14 cellular contexts compared by ENCODE assay signal in genomic region chr16:79993810-79994209, GRCh38.
DNase-seq lines count a peak whose midpoint lies in the region; ATAC-seq, FAIRE-seq and TF ChIP-seq lines count a peak whose summit lies in the region.
"Had no signal": no experiment of that assay in that cellular context is flagged by ENCODE, and none has a peak within 500 bp of the region (broad histone marks: within the 10 kb centered on the region; RNA-seq: fewer than 3 reads in every experiment).

No MANE protein-coding gene starts in this region.

- no peak for TF ChIP-seq RAD21 in K562 (CRISPR knock-in tag; conservative IDR thresholded peaks at IDR 0.05 in 1 of 2, IDR thresholded peaks at IDR 0.05 in 1 of 2)

- no peak overlapping the region for H3K27ac ChIP-seq in K562 (ENCODE audit: extremely low read depth, low read depth, low read length)
- H3K27ac ChIP-seq in hepatocyte: peak overlapping the region; percentile 37
- peak overlapping the region in 1 of 2 donors; percentile 54 for H3K27ac ChIP-seq in small intestine (ENCODE audit: low read depth in 1 of 2, low read length in 1 of 2)
- H3K27ac ChIP-seq in sigmoid colon: no peak overlapping the region

- TF ChIP-seq POLR2A in K562 (conservative IDR thresholded peaks at IDR 0.05) (no peak), sigmoid colon (IDR thresholded peaks at IDR 0.05) (no peak)

- no peaks in the 10 kb centered on the region for H3K36me3 ChIP-seq in K562 (ENCODE audit: control insufficient read depth, insufficient read depth, low read length)
- H3K36me3 ChIP-seq in hepatocyte (replicated peaks; ENCODE audit: insufficient read depth, low read depth): no peaks in the 10 kb centered on the region
- H3K36me3 ChIP-seq in small intestine (ENCODE audit: control insufficient read depth in 2 of 2, insufficient read depth in 2 of 2, low read length in 2 of 2): no peaks in the 10 kb centered on the region
- H3K36me3 ChIP-seq in BE2C: no peaks in the 10 kb centered on the region
- H3K36me3 ChIP-seq in sigmoid colon: no peaks in the 10 kb centered on the region

- DNase-seq in AG20443 (ENCODE audit: low spot score) (peak; percentile 51), K562 (ENCODE audit: extremely low read depth in 1 of 4, low spot score in 3 of 4) (no peak), hepatocyte (ENCODE audit: low spot score) (peak; percentile 41), small intestine (peak; percentile 88), NCI-H226 (no peak), BE2C (no peak), sigmoid colon (no peak), GM13976 (ENCODE audit: low spot score) (no peak)
- DNase-seq: 8988T; Calu3; CD4-positive, alpha-beta T cell; DMS 273 treated with DMSO at 0.1 percent for 48 hours; H7 had no signal

- no peaks in the 10 kb centered on the region for H3K79me2 ChIP-seq in K562 (ENCODE audit: control insufficient read depth, insufficient read depth, low read length)
- no peaks in the 10 kb centered on the region for H3K79me2 ChIP-seq in hepatocyte

- no peak for TF ChIP-seq CTCF in K562 (IDR thresholded peaks at IDR 0.05 in 2 of 3, conservative IDR thresholded peaks at IDR 0.05 in 1 of 3; ENCODE audit: insufficient read depth in 2 of 3, low read depth in 1 of 3, low read length in 3 of 3)
- TF ChIP-seq CTCF in hepatocyte (IDR thresholded peaks at IDR 0.05; ENCODE audit: poor library complexity): no peak
- no peak for TF ChIP-seq CTCF in BE2C (IDR thresholded peaks at IDR 0.05; ENCODE audit: low read depth, low read length)
- TF ChIP-seq CTCF in sigmoid colon (IDR thresholded peaks at IDR 0.05): no peak
- TF ChIP-seq CTCF in GM13976 (IDR thresholded peaks at IDR 0.05; ENCODE audit: borderline replicate concordance, control extremely low read depth, extremely low read depth, insufficient read depth, missing control alignments): no peak

- no peak for TF ChIP-seq EP300 in K562 (IDR thresholded peaks at IDR 0.05; ENCODE audit: low read length)
- no peak for TF ChIP-seq EP300 in sigmoid colon (IDR thresholded peaks at IDR 0.05)

- WGBS in K562 (ENCODE audit: insufficient coverage, low coverage, missing lambda C conversion rate): 35% methylated on average over 5 of the region's 5 CpGs
- WGBS in hepatocyte (ENCODE audit: low lambda C conversion rate, missing lambda C conversion rate): 86% methylated on average over 5 of the region's 5 CpGs
- 31 to 73% (median 45%) methylated on average over 5 of the region's 5 CpGs for WGBS in small intestine, 3 donors
- 41 to 86% methylated on average over 5 of the region's 5 CpGs for WGBS in sigmoid colon, 2 donors

- no peaks in the 10 kb centered on the region; a peak in 1 of 5 replicates for H3K27me3 ChIP-seq in K562 (ENCODE audit: control insufficient read depth in 2 of 2, insufficient read depth in 2 of 2, low read length in 2 of 2)
- no peaks in the 10 kb centered on the region for H3K27me3 ChIP-seq in hepatocyte
- no peaks in the 10 kb centered on the region for H3K27me3 ChIP-seq in small intestine (ENCODE audit: control insufficient read depth in 2 of 2, insufficient read depth in 2 of 2, low read length in 2 of 2)
- no peaks in the 10 kb centered on the region for H3K27me3 ChIP-seq in BE2C
- no peaks in the 10 kb centered on the region for H3K27me3 ChIP-seq in sigmoid colon

- in situ Hi-C loops in K562 (cut with MboI) (no loop called here), GM13976 (cut with MboI; ENCODE audit: low sequenced_read_pairs, unreplicated experiment) (no loop called here)

- peaks cover 3 to 26% of the 10 kb centered on the region in 2 experiments; a peak in 4 of 5 replicates for H3K4me1 ChIP-seq in K562 (replicated peaks in 1 of 2; ENCODE audit: control insufficient read depth in 2 of 2, insufficient read depth in 2 of 2, low read length in 2 of 2)
- peaks cover 10% of the 10 kb centered on the region for H3K4me1 ChIP-seq in hepatocyte (ENCODE audit: insufficient read depth)
- no peaks in the 10 kb centered on the region for H3K4me1 ChIP-seq in small intestine (ENCODE audit: control insufficient read depth in 2 of 2, insufficient read depth in 1 of 2, low read depth in 1 of 2, low read length in 1 of 2)
- H3K4me1 ChIP-seq in BE2C: no peaks in the 10 kb centered on the region
- H3K4me1 ChIP-seq in sigmoid colon: peaks cover 0 to 7% (median 2%) of the 10 kb centered on the region in 4 donors

- H3K4me3 ChIP-seq in K562 (no peak overlapping the region), hepatocyte (no peak overlapping the region), small intestine (ENCODE audit: low read depth in 1 of 2, low read length in 2 of 2) (no peak overlapping the region), BE2C (ENCODE audit: low read depth, low read length) (no peak overlapping the region), sigmoid colon (no peak overlapping the region)

- H3K4me2 ChIP-seq in K562 (ENCODE audit: insufficient read depth, low read length): peak overlapping the region; percentile 26; the same call in 1 of the 2 replicates
- no peak overlapping the region for H3K4me2 ChIP-seq in hepatocyte

- no peaks in the 10 kb centered on the region for H3K9me1 ChIP-seq in K562 (ENCODE audit: control insufficient read depth, insufficient read depth, low read length)

- H3K9me2 ChIP-seq in hepatocyte (replicated peaks; ENCODE audit: insufficient read depth): no peaks in the 10 kb centered on the region

- H3K9me3 ChIP-seq in K562 (replicated peaks; ENCODE audit: control insufficient read depth, insufficient read depth, low read depth, low read length) (no peaks in the 10 kb centered on the region), hepatocyte (ENCODE audit: low read depth) (no peaks in the 10 kb centered on the region), small intestine (ENCODE audit: control insufficient read depth, low read depth) (no peaks in the 10 kb centered on the region), BE2C (peaks cover 4% of the 10 kb centered on the region), sigmoid colon (no peaks in the 10 kb centered on the region)

- CTCF ChIA-PET in K562 (lab: Yijun Ruan, JAX; ENCODE audit: low intra/inter-chr PET ratio): no interaction called here

- POLR2A ChIA-PET in K562 (lab: Yijun Ruan, JAX): interaction anchor here (0.6 to 1.6 kb wide), 5 partner anchors 9 to 328 kb away, joined by 3 to 5 read pairs (median 3); no protein-coding TSS in a partner anchor

- H3K9ac ChIP-seq in K562 (ENCODE audit: insufficient read depth in 1 of 2, low read depth in 2 of 2, low read length in 2 of 2): no peak overlapping the region

- H4K20me1 ChIP-seq in K562 (replicated peaks; ENCODE audit: control insufficient read depth, insufficient read depth, low read length) (no peaks in the 10 kb centered on the region), hepatocyte (ENCODE audit: insufficient read depth, poor library complexity, severe bottlenecking) (no peaks in the 10 kb centered on the region)

- BruUV-seq in K562 (replicated peaks; lab: Mats Ljungman, UMichigan): no TSS peak

- peak overlapping the region; percentile 52 for H2AFZ ChIP-seq in K562 (ENCODE audit: low read depth, low read length)
- no peak overlapping the region for H2AFZ ChIP-seq in hepatocyte

- intact Hi-C loops in K562 (cut with micrococcal nuclease) (no loop called here), sigmoid colon (cut with DNase I) (no loop called here)

- no peak for FAIRE-seq in K562 (lab: Jason Lieb, UNC)
- no peak for FAIRE-seq in small intestine (lab: Jason Lieb, UNC)
- FAIRE-seq: GM18507 had no signal

- ATAC-seq in K562: peak; percentile 27; the same call in 2 of the 3 replicates

TF ChIP-seq in K562, 482 proteins besides CTCF, POLR2A, EP300 and RAD21 (continues in another document):
- no peak for TF ChIP-seq HDAC1 (IDR thresholded peaks at IDR 0.05)
- TF ChIP-seq HDGF (IDR thresholded peaks at IDR 0.05): no peak
- no peak for TF ChIP-seq ZNF143 (CRISPR knock-in tag; IDR thresholded peaks at IDR 0.05)
- TF ChIP-seq, protein P1, sequence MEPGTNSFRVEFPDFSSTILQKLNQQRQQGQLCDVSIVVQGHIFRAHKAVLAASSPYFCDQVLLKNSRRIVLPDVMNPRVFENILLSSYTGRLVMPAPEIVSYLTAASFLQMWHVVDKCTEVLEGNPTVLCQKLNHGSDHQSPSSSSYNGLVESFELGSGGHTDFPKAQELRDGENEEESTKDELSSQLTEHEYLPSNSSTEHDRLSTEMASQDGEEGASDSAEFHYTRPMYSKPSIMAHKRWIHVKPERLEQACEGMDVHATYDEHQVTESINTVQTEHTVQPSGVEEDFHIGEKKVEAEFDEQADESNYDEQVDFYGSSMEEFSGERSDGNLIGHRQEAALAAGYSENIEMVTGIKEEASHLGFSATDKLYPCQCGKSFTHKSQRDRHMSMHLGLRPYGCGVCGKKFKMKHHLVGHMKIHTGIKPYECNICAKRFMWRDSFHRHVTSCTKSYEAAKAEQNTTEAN (CRISPR knock-in tag; IDR thresholded peaks at IDR 0.05): no peak
- TF ChIP-seq NCOA6 (IDR thresholded peaks at IDR 0.05): no peak
- TF ChIP-seq ARID1B (IDR thresholded peaks at IDR 0.05): 0 out of 2 replicates have a peak, but pooled peaks have one; percentile 6
- TF ChIP-seq, protein P2, sequence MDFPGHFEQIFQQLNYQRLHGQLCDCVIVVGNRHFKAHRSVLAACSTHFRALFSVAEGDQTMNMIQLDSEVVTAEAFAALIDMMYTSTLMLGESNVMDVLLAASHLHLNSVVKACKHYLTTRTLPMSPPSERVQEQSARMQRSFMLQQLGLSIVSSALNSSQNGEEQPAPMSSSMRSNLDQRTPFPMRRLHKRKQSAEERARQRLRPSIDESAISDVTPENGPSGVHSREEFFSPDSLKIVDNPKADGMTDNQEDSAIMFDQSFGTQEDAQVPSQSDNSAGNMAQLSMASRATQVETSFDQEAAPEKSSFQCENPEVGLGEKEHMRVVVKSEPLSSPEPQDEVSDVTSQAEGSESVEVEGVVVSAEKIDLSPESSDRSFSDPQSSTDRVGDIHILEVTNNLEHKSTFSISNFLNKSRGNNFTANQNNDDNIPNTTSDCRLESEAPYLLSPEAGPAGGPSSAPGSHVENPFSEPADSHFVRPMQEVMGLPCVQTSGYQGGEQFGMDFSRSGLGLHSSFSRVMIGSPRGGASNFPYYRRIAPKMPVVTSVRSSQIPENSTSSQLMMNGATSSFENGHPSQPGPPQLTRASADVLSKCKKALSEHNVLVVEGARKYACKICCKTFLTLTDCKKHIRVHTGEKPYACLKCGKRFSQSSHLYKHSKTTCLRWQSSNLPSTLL (IDR thresholded peaks at IDR 0.05): no peak
- no peak for TF ChIP-seq JUND (IDR thresholded peaks at IDR 0.05; ENCODE audit: borderline replicate concordance, low read depth, low read length)
- TF ChIP-seq JUND (tag; IDR thresholded peaks at IDR 0.05; ENCODE audit: borderline replicate concordance, low read depth, low read length): 0 out of 3 replicates have a peak, but pooled peaks have one; percentile 40
- peak; percentile 29; the same call in 1 of the 2 replicates for TF ChIP-seq BHLHE40 (IDR thresholded peaks at IDR 0.05; ENCODE audit: low read length)

Comparison
In these comparisons a context has a peak if more than half of its experiments do, and no peak if none do; other contexts are left out.
1. DNase-seq: peak in AG20443 (single experiment), hepatocyte (single experiment) and small intestine (single experiment); none in K562 (0 of 4), NCI-H226 (single experiment), BE2C (single experiment), sigmoid colon (single experiment) and GM13976 (single experiment).